In the genomic region with DNA sequence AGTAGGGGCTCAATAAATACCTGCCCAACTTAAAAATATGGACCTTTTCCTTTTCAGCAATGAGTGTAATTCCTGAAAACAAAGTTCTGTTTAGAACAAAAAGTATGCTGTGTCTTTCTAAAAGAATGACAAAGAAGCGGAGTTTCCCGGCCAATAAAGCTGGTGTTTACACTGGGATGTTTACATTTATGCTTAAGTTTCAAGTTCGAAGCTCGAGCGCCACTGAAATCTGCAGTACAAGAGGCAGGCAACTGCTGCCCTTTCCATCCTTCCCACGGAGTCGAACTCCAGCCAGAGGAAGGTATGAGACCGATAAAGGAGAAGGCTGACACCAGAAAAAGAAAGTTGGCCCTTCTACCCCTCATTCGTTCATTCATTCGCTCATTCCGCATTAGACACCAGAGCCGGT, we compare ENCODE assay signal across 8 cellular contexts. TPM values are rescaled to one million over a fixed set of nuclear protein-coding genes. Genes with fewer than 3 reads are reported as not detected.
DNase-seq lines count a peak whose midpoint lies in the region; ATAC-seq, FAIRE-seq and TF ChIP-seq lines count a peak whose summit lies in the region.

No MANE protein-coding gene starts in this region.

- peak overlapping the region; percentile 85 for H4K8ac ChIP-seq in trophoblast cell (ENCODE audit: low read depth, low read length)

- H3K27ac ChIP-seq in OCI-LY1 (ENCODE audit: low read depth, low read length, poor library complexity, severe bottlenecking) (peak overlapping the region; percentile 80), endothelial cell of umbilical vein (ENCODE audit: insufficient read depth, low read depth, low read length) (peak overlapping the region; percentile 94), trophoblast cell (ENCODE audit: low read depth, low read length) (peak overlapping the region; percentile 98)

- H3K79me2 ChIP-seq in OCI-LY1 (ENCODE audit: insufficient read depth, low read length) (peaks cover 12% of the 10 kb centered on the region), endothelial cell of umbilical vein (ENCODE audit: control insufficient read depth, insufficient read depth, low read length) (peaks cover 17% of the 10 kb centered on the region), trophoblast cell (ENCODE audit: control insufficient read depth, insufficient read depth, low read length, poor library complexity) (peaks cover 2% of the 10 kb centered on the region)

- peak overlapping the region; percentile 30 for H3K18ac ChIP-seq in trophoblast cell (ENCODE audit: low read length)

- peak overlapping the region; percentile 66 for H2BK120ac ChIP-seq in trophoblast cell (ENCODE audit: insufficient read depth, low read length, poor library complexity)

- H2BK12ac ChIP-seq in trophoblast cell (ENCODE audit: low read length) = no peak overlapping the region

- intact Hi-C loops in endothelial cell of umbilical vein (cut with micrococcal nuclease) = loop anchor here (2.0 to 10.0 kb wide), 4 partner anchors 201 to 524 kb away; a partner anchor contains a TSS

- TF ChIP-seq CTCF in GM06990 (IDR thresholded peaks at IDR 0.05; ENCODE audit: insufficient read depth, low read length, poor library complexity, severe bottlenecking) (no peak), OCI-LY1 (IDR thresholded peaks at IDR 0.05; ENCODE audit: low read length) (no peak), endothelial cell of umbilical vein (IDR thresholded peaks at IDR 0.05; ENCODE audit: extremely low read depth in 1 of 2, insufficient read depth in 1 of 2, low read depth in 1 of 2, low read length in 2 of 2) (no peak)

- H3K36me3 ChIP-seq in GM06990 (ENCODE audit: control insufficient read depth, insufficient read depth, low read length) (no peaks in the 10 kb centered on the region), OCI-LY1 (ENCODE audit: insufficient read depth, low read length) (peaks cover 13% of the 10 kb centered on the region), endothelial cell of umbilical vein (ENCODE audit: control insufficient read depth in 2 of 2, extremely low read depth in 1 of 2, insufficient read depth in 2 of 2, low read length in 2 of 2) (no peaks in the 10 kb centered on the region), trophoblast cell (ENCODE audit: control insufficient read depth in 1 of 2, insufficient read depth in 2 of 2, low read length in 2 of 2) (peaks cover 0 to 2% of the 10 kb centered on the region in 2 experiments)

- FAIRE-seq in endothelial cell of umbilical vein (lab: Jason Lieb, UNC) = no peak

- H3K4ac ChIP-seq in trophoblast cell (ENCODE audit: low read depth, low read length) = no peak overlapping the region

- H3K4me3 ChIP-seq in GM06990 (replicated peaks; ENCODE audit: low read depth, low read length) = peak overlapping the region; percentile 71
- peak overlapping the region; percentile 94 for H3K4me3 ChIP-seq in OCI-LY1 (ENCODE audit: low read depth, low read length, poor library complexity, severe bottlenecking)
- peak overlapping the region; percentile 46 to 76 (median 64) for H3K4me3 ChIP-seq in endothelial cell of umbilical vein (replicated peaks in 1 of 3; ENCODE audit: insufficient read depth in 1 of 3, low read depth in 1 of 3, low read length in 3 of 3)
- peak overlapping the region; percentile 59 for H3K4me3 ChIP-seq in trophoblast cell (ENCODE audit: low read depth, low read length)

- H3K4me1 ChIP-seq in OCI-LY1 (ENCODE audit: insufficient read depth, low read length, severe bottlenecking) (peaks cover 24% of the 10 kb centered on the region), endothelial cell of umbilical vein (ENCODE audit: control insufficient read depth, extremely low read depth, insufficient read depth, low read length) (peaks cover 7% of the 10 kb centered on the region), trophoblast cell (ENCODE audit: control insufficient read depth in 1 of 2, insufficient read depth in 2 of 2, low read length in 2 of 2) (no peaks in the 10 kb centered on the region)

- CTCF ChIA-PET in endothelial cell of umbilical vein (lab: Charles Lee) = interaction anchor here (1.3 to 2.0 kb wide), 2 partner anchors 127 to 468 kb away, joined by 4 to 5 read pairs; no protein-coding TSS in a partner anchor

- no peaks in the 10 kb centered on the region for H3K9me3 ChIP-seq in OCI-LY1 (ENCODE audit: low read length)
- no peaks in the 10 kb centered on the region for H3K9me3 ChIP-seq in endothelial cell of umbilical vein (replicated peaks; ENCODE audit: control insufficient read depth, insufficient read depth, low read length)
- no peaks in the 10 kb centered on the region for H3K9me3 ChIP-seq in trophoblast cell (ENCODE audit: insufficient read depth, low read depth, low read length)

- peak overlapping the region; percentile 87 for H3K4me2 ChIP-seq in OCI-LY1 (ENCODE audit: low read length)
- H3K4me2 ChIP-seq in endothelial cell of umbilical vein (ENCODE audit: insufficient read depth, low read length) = peak overlapping the region; percentile 80
- H3K4me2 ChIP-seq in trophoblast cell (ENCODE audit: low read length) = peak overlapping the region; percentile 51

- TSS peak; percentile 92 for BruUV-seq in endothelial cell of umbilical vein (replicated peaks; lab: Mats Ljungman, UMichigan)

- dilution Hi-C loops in endothelial cell of umbilical vein (cut with MboI; ENCODE audit: extremely low pct_ligation_motif_present, low sequenced_read_pairs) = no loop called here

- H2AFZ ChIP-seq in OCI-LY1 (ENCODE audit: low read length) = 0 out of 2 replicates have a peak overlapping the region, but pooled peaks have one; percentile 85
- H2AFZ ChIP-seq in endothelial cell of umbilical vein (ENCODE audit: low read depth, low read length) = peak overlapping the region; percentile 94
- no peak overlapping the region for H2AFZ ChIP-seq in trophoblast cell (ENCODE audit: insufficient read depth, low read length, poor library complexity)

- POLR2A ChIA-PET in endothelial cell of umbilical vein (lab: Charles Lee) = no interaction called here

- no peak for TF ChIP-seq POLR2A in endothelial cell of umbilical vein (IDR thresholded peaks at IDR 0.05; ENCODE audit: low read depth, low read length)

- no peak overlapping the region for H3K23ac ChIP-seq in trophoblast cell (ENCODE audit: low read length)

- no peaks in the 10 kb centered on the region for H3K9me1 ChIP-seq in endothelial cell of umbilical vein (replicated peaks; ENCODE audit: control insufficient read depth, extremely low read depth, insufficient read depth, low read length)

- H3K79me1 ChIP-seq in trophoblast cell (ENCODE audit: low read length) = peaks cover 10% of the 10 kb centered on the region

- no peak overlapping the region for H2AK5ac ChIP-seq in trophoblast cell (ENCODE audit: low read length)

- no CpG with 5 or more reads among the region's 12 CpGs for WGBS in trophoblast cell (ENCODE audit: extremely low coverage, insufficient coverage, insufficient read length)

- H4K20me1 ChIP-seq in OCI-LY1 (ENCODE audit: insufficient read depth, low read length) (no peaks in the 10 kb centered on the region), endothelial cell of umbilical vein (replicated peaks; ENCODE audit: control insufficient read depth, extremely low read depth, insufficient read depth, low read length) (no peaks in the 10 kb centered on the region)

- no peaks in the 10 kb centered on the region for H3K9me2 ChIP-seq in OCI-LY1 (ENCODE audit: low read depth, low read length)

- peak overlapping the region; percentile 70 for H3K14ac ChIP-seq in trophoblast cell (ENCODE audit: low read length)

- H2BK5ac ChIP-seq in trophoblast cell (ENCODE audit: low read depth, low read length, poor library complexity) = peak overlapping the region; percentile 68

- peak overlapping the region; percentile 92 for H4K91ac ChIP-seq in trophoblast cell (ENCODE audit: low read depth, low read length)

- H3K27me3 ChIP-seq in GM06990 (replicated peaks; ENCODE audit: control insufficient read depth, insufficient read depth, low read length) = no peaks in the 10 kb centered on the region
- H3K27me3 ChIP-seq in OCI-LY1 (ENCODE audit: insufficient read depth, low read length) = no peaks in the 10 kb centered on the region
- H3K27me3 ChIP-seq in endothelial cell of umbilical vein (ENCODE audit: control insufficient read depth in 2 of 2, insufficient read depth in 2 of 2, low read length in 2 of 2) = no peaks in the 10 kb centered on the region
- no peaks in the 10 kb centered on the region for H3K27me3 ChIP-seq in trophoblast cell (ENCODE audit: insufficient read depth, low read length)

- DNase-seq in GM06990 (ENCODE audit: extremely low read depth, insufficient read length) (no peak), endothelial cell of umbilical vein (ENCODE audit: low read depth, low spot score) (no peak), trophoblast cell (no peak)

- H4K12ac ChIP-seq in trophoblast cell (ENCODE audit: low read depth, low read length) = peak overlapping the region; percentile 87

- ATAC-seq in activated CD4-positive, CD25-positive, alpha-beta regulatory T cell treated with anti-CD3 and anti-CD28 coated beads, Interleukin-2, amount 50 U/mL, for 24 hours = no peak
- no peak for ATAC-seq in GM19455 (IDR thresholded peaks at IDR 0.05; ENCODE audit: unreplicated experiment)
- no peak for ATAC-seq in HG03521 (IDR thresholded peaks at IDR 0.05; ENCODE audit: unreplicated experiment)
- no peak for ATAC-seq in HG02642 (IDR thresholded peaks at IDR 0.05; ENCODE audit: poor library complexity, unreplicated experiment)

- H3F3A ChIP-seq in OCI-LY1 (ENCODE audit: insufficient read depth, low read length) = no peaks in the 10 kb centered on the region

- H3K9ac ChIP-seq in OCI-LY1 (ENCODE audit: low read length) (peak overlapping the region; percentile 94), endothelial cell of umbilical vein (replicated peaks; ENCODE audit: extremely low read depth, insufficient read depth, low read length) (peak overlapping the region; percentile 93), trophoblast cell (ENCODE audit: low read length) (peak overlapping the region; percentile 11)

RNA-seq across cellular contexts. Expression of a gene that starts 1.0 kb away (rescaled TPM):
- 30.4 and 31.1 TPM in 2 replicates for total RNA-seq in endothelial cell of umbilical vein
- polyA plus RNA-seq in endothelial cell of umbilical vein = 0.41 and 1.0 TPM in 2 replicates
- 2.3 and 4.3 TPM in 2 replicates for polyA plus RNA-seq in endothelial cell of umbilical vein (2011; cell fraction: cytosol; rRNA removed)
- 1.0 and 2.1 TPM in 2 replicates for polyA plus RNA-seq in endothelial cell of umbilical vein (2011; cell fraction: nucleus; rRNA removed)
- 33.8 and 45.5 TPM in 2 replicates for polyA plus RNA-seq in endothelial cell of umbilical vein (2012)
- polyA minus RNA-seq in endothelial cell of umbilical vein = 1.00 and 1.6 TPM in 2 replicates
- polyA minus RNA-seq in endothelial cell of umbilical vein (2011; cell fraction: cytosol; rRNA and poly(A)+ RNA removed) = 2.6 TPM
- polyA minus RNA-seq in endothelial cell of umbilical vein (2011; cell fraction: nucleus; rRNA and poly(A)+ RNA removed) = 0.48 and 1.1 TPM in 2 replicates
- polyA plus RNA-seq in trophoblast cell (2013) = 41.8 and 43.5 TPM in 2 replicates

RNA-seq across cellular contexts. Expression of a gene that starts 8.6 kb away (rescaled TPM):
- not detected in 2 replicates for total RNA-seq in endothelial cell of umbilical vein
- polyA plus RNA-seq in endothelial cell of umbilical vein = not detected in 2 replicates
- not detected in 2 replicates for polyA plus RNA-seq in endothelial cell of umbilical vein (2011; cell fraction: cytosol; rRNA removed)
- polyA plus RNA-seq in endothelial cell of umbilical vein (2011; cell fraction: nucleus; rRNA removed) = not detected in 2 replicates
- not detected in 2 replicates for polyA plus RNA-seq in endothelial cell of umbilical vein (2012)
- polyA minus RNA-seq in endothelial cell of umbilical vein = not detected in 2 replicates
- not detected for polyA minus RNA-seq in endothelial cell of umbilical vein (2011; cell fraction: cytosol; rRNA and poly(A)+ RNA removed)
- not detected in 2 replicates for polyA minus RNA-seq in endothelial cell of umbilical vein (2011; cell fraction: nucleus; rRNA and poly(A)+ RNA removed)
- polyA plus RNA-seq in trophoblast cell (2013) = not detected in 2 replicates

RNA-seq across cellular contexts. Expression of a gene that starts 35.7 kb away (rescaled TPM):
- total RNA-seq in endothelial cell of umbilical vein = not detected in 2 replicates
- polyA plus RNA-seq in endothelial cell of umbilical vein = not detected in 2 replicates
- polyA plus RNA-seq in endothelial cell of umbilical vein (2011; cell fraction: cytosol; rRNA removed) = not detected in 2 replicates
- polyA plus RNA-seq in endothelial cell of umbilical vein (2011; cell fraction: nucleus; rRNA removed) = not detected in 2 replicates
- polyA plus RNA-seq in endothelial cell of umbilical vein (2012) = not detected in 2 replicates
- not detected in 2 replicates for polyA minus RNA-seq in endothelial cell of umbilical vein
- not detected for polyA minus RNA-seq in endothelial cell of umbilical vein (2011; cell fraction: cytosol; rRNA and poly(A)+ RNA removed)
- not detected in 2 replicates for polyA minus RNA-seq in endothelial cell of umbilical vein (2011; cell fraction: nucleus; rRNA and poly(A)+ RNA removed)
- 171 and 188 TPM in 2 replicates for polyA plus RNA-seq in trophoblast cell (2013)

Comparison
In these comparisons a context has a peak if more than half of its experiments do, and no peak if none do; other contexts are left out.
1. H3K9ac ChIP-seq: peak in every context shown above with its lines; median percentile 94 in OCI-LY1; 93 in endothelial cell of umbilical vein; 11 in trophoblast cell.